ENCODE assay signal across 10 cellular contexts in genomic region chr1:203906932-203907331, GRCh38. TPM values are rescaled to one million over a fixed set of nuclear protein-coding genes. Genes with fewer than 3 reads are reported as not detected.
A peak's percentile ranks its signal among the peaks of the same experiment; 100 is the strongest.
DNase-seq lines count a peak whose midpoint lies in the region; ATAC-seq and TF ChIP-seq lines count a peak whose summit lies in the region.
"Had no signal": no experiment of that assay in that cellular context is flagged by ENCODE, and none has a peak within 500 bp of the region (broad histone marks: within the 10 kb centered on the region; RNA-seq: fewer than 3 reads in every experiment).

No MANE protein-coding gene starts in this region.

- DNase-seq in HFFc6 (peak; percentile 87), foreskin fibroblast (peak; percentile 84 to 93), type B pancreatic cell (ENCODE audit: extremely low spot score, unreplicated experiment) (no peak), tibial nerve (ENCODE audit: low spot score in 2 of 2) (no peak), NCI-H1092 (lab: John Stamatoyannopoulos, UW) (no peak), HEK293T (ENCODE audit: extremely low spot score) (no peak)
- DNase-seq: NCI-H187 treated with DMSO at 0.1 percent for 48 hours, ovary had no signal

- POLR2A ChIA-PET in HEK293T (lab: Yijun Ruan, JAX): no interaction called here

- H3K9me3 Mint-ChIP-seq in HFFc6: no peaks in the 10 kb centered on the region
- H3K9me3 Mint-ChIP-seq in type B pancreatic cell: no peaks in the 10 kb centered on the region
- H3K9me3 Mint-ChIP-seq: central memory CD8-positive, alpha-beta T cell had no signal

- H3K27ac ChIP-seq in tibial nerve: no peak overlapping the region
- H3K27ac ChIP-seq: ovary had no signal

- peak; percentile 100 for ATAC-seq in SK-N-SH treated with all-trans-retinoic acid at 6 μM for 48 hours

- H3K36me3 ChIP-seq in tibial nerve: no peaks in the 10 kb centered on the region
- H3K36me3 ChIP-seq: ovary had no signal

- H3K4me1 ChIP-seq in tibial nerve: peaks cover 0 to 8% (median 0%) of the 10 kb centered on the region in 4 donors

- H3K4me1 Mint-ChIP-seq in HFFc6 (ENCODE audit: low read depth): peaks cover 42% of the 10 kb centered on the region
- no peaks in the 10 kb centered on the region for H3K4me1 Mint-ChIP-seq in type B pancreatic cell (ENCODE audit: unreplicated experiment)
- H3K4me1 Mint-ChIP-seq: central memory CD8-positive, alpha-beta T cell had no signal

- TF ChIP-seq CTCF in HFFc6 (IDR thresholded peaks at IDR 0.05): no peak
- TF ChIP-seq CTCF in foreskin fibroblast (IDR thresholded peaks at IDR 0.05; ENCODE audit: low read depth, low read length): no peak
- no peak for TF ChIP-seq CTCF in type B pancreatic cell (conservative IDR thresholded peaks at IDR 0.05)
- no peak for TF ChIP-seq CTCF in tibial nerve (IDR thresholded peaks at IDR 0.05)

- H3K36me3 Mint-ChIP-seq in HFFc6 (ENCODE audit: low read depth) (no peaks in the 10 kb centered on the region), type B pancreatic cell (no peaks in the 10 kb centered on the region)

- WGBS in tibial nerve, 2 donors: 18 to 27% methylated on average over 2 of the region's 2 CpGs

- H3K4me3 ChIP-seq in foreskin fibroblast (ENCODE audit: low read depth in 1 of 2, low read length in 2 of 2) (no peak overlapping the region), tibial nerve (no peak overlapping the region)
- H3K4me3 ChIP-seq: ovary had no signal

- peak overlapping the region; percentile 18 for H3K4me3 Mint-ChIP-seq in HFFc6
- H3K4me3 Mint-ChIP-seq in type B pancreatic cell: no peak overlapping the region
- H3K4me3 Mint-ChIP-seq: central memory CD8-positive, alpha-beta T cell had no signal

- no peak for TF ChIP-seq POLR2A in tibial nerve (IDR thresholded peaks at IDR 0.05)

- CTCF ChIA-PET in HEK293T (lab: Yijun Ruan, JAX): no interaction called here

- H3K27me3 Mint-ChIP-seq in HFFc6 (ENCODE audit: insufficient read depth) (no peaks in the 10 kb centered on the region), type B pancreatic cell (no peaks in the 10 kb centered on the region)

- H3K27me3 ChIP-seq in tibial nerve: no peaks in the 10 kb centered on the region
- H3K27me3 ChIP-seq: ovary had no signal

- no peaks in the 10 kb centered on the region for H3K9me3 ChIP-seq in tibial nerve
- H3K9me3 ChIP-seq: ovary had no signal

- H3K27ac Mint-ChIP-seq in HFFc6: peak overlapping the region; percentile 69
- peak overlapping the region; percentile 68 for H3K27ac Mint-ChIP-seq in type B pancreatic cell

- TF ChIP-seq EP300 in tibial nerve (IDR thresholded peaks at IDR 0.05): no peak

TF ChIP-seq in SK-N-SH treated with all-trans-retinoic acid at 6 μM for 48 hours, 23 proteins besides CTCF, POLR2A, EP300 and RAD21:
- TF ChIP-seq BACH2 (CRISPR knock-in tag; IDR thresholded peaks at IDR 0.05; ENCODE audit: borderline replicate concordance) (no peak), PPARA (CRISPR knock-in tag; IDR thresholded peaks at IDR 0.05; ENCODE audit: borderline replicate concordance) (no peak), GLIS3 (CRISPR knock-in tag; IDR thresholded peaks at IDR 0.05) (no peak), TOX (CRISPR knock-in tag; IDR thresholded peaks at IDR 0.05; ENCODE audit: borderline replicate concordance) (peak; percentile 26; the same call in 1 of the 2 replicates), ZNF8 (CRISPR knock-in tag; IDR thresholded peaks at IDR 0.05) (no peak), ESRRG (CRISPR knock-in tag; IDR thresholded peaks at IDR 0.05) (no peak), ZNF70 (CRISPR knock-in tag; IDR thresholded peaks at IDR 0.05) (no peak)
- TF ChIP-seq, protein P1, sequence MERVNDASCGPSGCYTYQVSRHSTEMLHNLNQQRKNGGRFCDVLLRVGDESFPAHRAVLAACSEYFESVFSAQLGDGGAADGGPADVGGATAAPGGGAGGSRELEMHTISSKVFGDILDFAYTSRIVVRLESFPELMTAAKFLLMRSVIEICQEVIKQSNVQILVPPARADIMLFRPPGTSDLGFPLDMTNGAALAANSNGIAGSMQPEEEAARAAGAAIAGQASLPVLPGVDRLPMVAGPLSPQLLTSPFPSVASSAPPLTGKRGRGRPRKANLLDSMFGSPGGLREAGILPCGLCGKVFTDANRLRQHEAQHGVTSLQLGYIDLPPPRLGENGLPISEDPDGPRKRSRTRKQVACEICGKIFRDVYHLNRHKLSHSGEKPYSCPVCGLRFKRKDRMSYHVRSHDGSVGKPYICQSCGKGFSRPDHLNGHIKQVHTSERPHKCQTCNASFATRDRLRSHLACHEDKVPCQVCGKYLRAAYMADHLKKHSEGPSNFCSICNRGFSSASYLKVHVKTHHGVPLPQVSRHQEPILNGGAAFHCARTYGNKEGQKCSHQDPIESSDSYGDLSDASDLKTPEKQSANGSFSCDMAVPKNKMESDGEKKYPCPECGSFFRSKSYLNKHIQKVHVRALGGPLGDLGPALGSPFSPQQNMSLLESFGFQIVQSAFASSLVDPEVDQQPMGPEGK (CRISPR knock-in tag; IDR thresholded peaks at IDR 0.05; ENCODE audit: borderline replicate concordance): no peak
- TF ChIP-seq, protein P2, sequence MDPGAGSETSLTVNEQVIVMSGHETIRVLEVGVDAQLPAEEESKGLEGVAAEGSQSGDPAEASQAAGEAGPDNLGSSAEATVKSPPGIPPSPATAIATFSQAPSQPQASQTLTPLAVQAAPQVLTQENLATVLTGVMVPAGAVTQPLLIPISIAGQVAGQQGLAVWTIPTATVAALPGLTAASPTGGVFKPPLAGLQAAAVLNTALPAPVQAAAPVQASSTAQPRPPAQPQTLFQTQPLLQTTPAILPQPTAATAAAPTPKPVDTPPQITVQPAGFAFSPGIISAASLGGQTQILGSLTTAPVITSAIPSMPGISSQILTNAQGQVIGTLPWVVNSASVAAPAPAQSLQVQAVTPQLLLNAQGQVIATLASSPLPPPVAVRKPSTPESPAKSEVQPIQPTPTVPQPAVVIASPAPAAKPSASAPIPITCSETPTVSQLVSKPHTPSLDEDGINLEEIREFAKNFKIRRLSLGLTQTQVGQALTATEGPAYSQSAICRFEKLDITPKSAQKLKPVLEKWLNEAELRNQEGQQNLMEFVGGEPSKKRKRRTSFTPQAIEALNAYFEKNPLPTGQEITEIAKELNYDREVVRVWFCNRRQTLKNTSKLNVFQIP (CRISPR knock-in tag; IDR thresholded peaks at IDR 0.05; ENCODE audit: borderline replicate concordance, low read depth): no peak

TF ChIP-seq in HEK293T, 16 proteins besides CTCF, POLR2A, EP300 and RAD21:
- TF ChIP-seq SP1 (IDR thresholded peaks at IDR 0.05) (no peak), ELF4 (IDR thresholded peaks at IDR 0.05) (no peak), ZNF384 (IDR thresholded peaks at IDR 0.05) (no peak), HDGF (IDR thresholded peaks at IDR 0.05; ENCODE audit: borderline replicate concordance) (no peak), BHLHE40 (IDR thresholded peaks at IDR 0.05; ENCODE audit: borderline replicate concordance) (no peak), FOXM1 (IDR thresholded peaks at IDR 0.05; ENCODE audit: borderline replicate concordance) (no peak), NFRKB (IDR thresholded peaks at IDR 0.05) (no peak), FOXA1 (IDR thresholded peaks at IDR 0.05) (no peak), SUZ12 (IDR thresholded peaks at IDR 0.05) (no peak), PKNOX1 (IDR thresholded peaks at IDR 0.05) (no peak)
TF ChIP-seq in HEK293T: peak in this region for 0.

RNA-seq across cellular contexts. Expression of gene SNRPE, which starts 45.5 kb away (rescaled TPM):
- total RNA-seq in HFFc6 (2021; fragmentation: NEBNext Ultra II Directional; extraction: Animal tissue kit (Norgen Biotek cat#: 25700)): 100 to 1,000 TPM; 154 to 186 (median 163) TPM
- 153 and 232 TPM in 2 replicates for total RNA-seq in type B pancreatic cell (ENCODE audit: low replicate concordance)
- 10 to 100 TPM; 31.5 to 86.3 (median 41.8) TPM for total RNA-seq in tibial nerve

Comparison
In these comparisons a context has a peak if more than half of its experiments do, and no peak if none do; other contexts are left out.
1. DNase-seq: peak in HFFc6 (single experiment) and foreskin fibroblast (2 of 2); none in type B pancreatic cell (single experiment), tibial nerve (0 of 2), NCI-H1092 (single experiment) and HEK293T (single experiment).